10 cellular contexts compared by ENCODE assay signal in genomic region chr13:76745246-76746200, GRCh38.
DNase-seq lines count a peak whose midpoint lies in the region; ATAC-seq lines count a peak whose summit lies in the region.
"Had no signal": no experiment of that assay in that cellular context is flagged by ENCODE, and none has a peak within 500 bp of the region (broad histone marks: within the 10 kb centered on the region; RNA-seq: fewer than 3 reads in every experiment).

No MANE protein-coding gene starts in this region.

- peak overlapping the region; percentile 15 for H3K27ac ChIP-seq in skeletal muscle tissue (ENCODE audit: low read depth, low read length)
- H3K27ac ChIP-seq: cardiac muscle cell had no signal

- no peaks in the 10 kb centered on the region for H3K27me3 ChIP-seq in skeletal muscle tissue (ENCODE audit: control insufficient read depth in 3 of 3, insufficient read depth in 3 of 3, low read length in 3 of 3)
- H3K27me3 ChIP-seq: cardiac muscle cell had no signal

- DNase-seq in RPMI8226 (peak; percentile 51), NCI-H2107 (lab: John Stamatoyannopoulos, UW) (no peak), NCI-H2081 treated with DMSO at 0.1 percent for 48 hours (lab: John Stamatoyannopoulos, UW) (no peak), NCI-H1436 treated with DMSO at 0.1 percent for 48 hours (lab: John Stamatoyannopoulos, UW) (no peak), NCI-H510A treated with DMSO at 0.1 percent for 48 hours (lab: John Stamatoyannopoulos, UW) (no peak)
- DNase-seq: HFFc6 had no signal

- no peak overlapping the region for H3K4me3 ChIP-seq in skeletal muscle tissue (ENCODE audit: low read length in 3 of 3)
- H3K4me3 ChIP-seq: cardiac muscle cell had no signal

- no peaks in the 10 kb centered on the region for H3K36me3 ChIP-seq in skeletal muscle tissue (ENCODE audit: control insufficient read depth in 3 of 3, insufficient read depth in 3 of 3, low read length in 3 of 3)
- H3K36me3 ChIP-seq: cardiac muscle cell had no signal

- H3K4me1 ChIP-seq in skeletal muscle tissue (ENCODE audit: control insufficient read depth in 3 of 3, insufficient read depth in 3 of 3, low read length in 3 of 3): no peaks in the 10 kb centered on the region

- peaks cover 0 to 5% (median 2%) of the 10 kb centered on the region in 3 donors for H3K9me3 ChIP-seq in skeletal muscle tissue (ENCODE audit: control insufficient read depth in 3 of 3, low read length in 3 of 3)

- H3K9ac ChIP-seq in skeletal muscle tissue (ENCODE audit: low read depth in 1 of 3, low read length in 3 of 3): no peak overlapping the region

- ATAC-seq in GM19395 (IDR thresholded peaks at IDR 0.05; ENCODE audit: unreplicated experiment) (peak; percentile 84), HG03045 (IDR thresholded peaks at IDR 0.05; ENCODE audit: unreplicated experiment) (peak; percentile 52)
